Comparison of ENCODE assay signal across 18 cellular contexts in the genomic region with DNA sequence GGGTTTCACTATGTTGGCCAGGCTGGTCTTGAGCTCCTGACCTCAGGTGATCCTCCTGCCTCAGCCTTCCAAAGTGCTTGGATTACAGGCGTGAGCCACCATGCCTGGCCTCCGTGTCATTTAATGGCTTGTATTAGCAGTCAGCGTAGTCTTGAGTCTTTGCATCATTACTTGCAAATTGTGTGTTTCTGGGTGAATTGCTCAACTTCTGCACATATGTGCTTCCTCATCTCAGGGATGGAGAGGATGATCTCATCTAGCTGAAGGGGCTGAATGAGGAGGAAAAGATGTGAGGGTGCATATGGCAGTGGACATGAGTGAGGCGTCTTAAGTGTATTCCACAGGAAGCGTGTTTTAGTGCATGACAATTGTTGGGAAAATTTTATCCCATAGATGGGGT.
A peak's percentile ranks its signal among the peaks of the same experiment; 100 is the strongest.
DNase-seq lines count a peak whose midpoint lies in the region; ATAC-seq and TF ChIP-seq lines count a peak whose summit lies in the region.
"Had no signal": no experiment of that assay in that cellular context is flagged by ENCODE, and none has a peak within 500 bp of the region (broad histone marks: within the 10 kb centered on the region; RNA-seq: fewer than 3 reads in every experiment).

No MANE protein-coding gene starts in this region.

- no peak for ATAC-seq in HG02642 (IDR thresholded peaks at IDR 0.05; ENCODE audit: poor library complexity, unreplicated experiment)
- ATAC-seq: activated naive CD4-positive, alpha-beta T cell treated with anti-CD3 and anti-CD28 coated beads, Interleukin-2, amount 50 U/mL, for 72 hours had no signal

- peaks cover 0 to 33% (median 22%) of the 10 kb centered on the region in 4 donors for H3K4me1 ChIP-seq in sigmoid colon
- H3K4me1 ChIP-seq: SJCRH30 had no signal

- H3K36me3 ChIP-seq in sigmoid colon = peaks cover 0 to 5% (median 1%) of the 10 kb centered on the region in 4 donors
- H3K36me3 ChIP-seq: pancreas, SJCRH30 had no signal

- no peak for TF ChIP-seq POLR2A in sigmoid colon (IDR thresholded peaks at IDR 0.05)

- no peak for TF ChIP-seq EP300 in sigmoid colon (IDR thresholded peaks at IDR 0.05)

- TF ChIP-seq CTCF in epithelial cell of esophagus (IDR thresholded peaks at IDR 0.05; ENCODE audit: insufficient read depth, low read depth, low read length, missing control alignments) = no peak
- no peak for TF ChIP-seq CTCF in sigmoid colon (IDR thresholded peaks at IDR 0.05)
- TF ChIP-seq CTCF in GM10266 (IDR thresholded peaks at IDR 0.05; ENCODE audit: control insufficient read depth, insufficient read depth, low read depth, missing control alignments) = no peak

- no peaks in the 10 kb centered on the region for H3K9me3 ChIP-seq in sigmoid colon
- H3K9me3 ChIP-seq: pancreas, SJCRH30 had no signal

- intact Hi-C loops in sigmoid colon (cut with DNase I) = no loop called here

- peak overlapping the region in 3 of 4 donors; percentile 17 to 65 (median 62) for H3K27ac ChIP-seq in sigmoid colon
- H3K27ac ChIP-seq: heart right ventricle, pancreas, SJCRH30 had no signal

- DNase-seq in EL = peak; percentile 57
- peak; percentile 85 for DNase-seq in NOMO-1 treated with DMSO at 0.1 percent for 48 hours (lab: John Stamatoyannopoulos, UW; ENCODE audit: unreplicated experiment)
- peak; percentile 23 for DNase-seq in epithelial cell of esophagus (ENCODE audit: low read depth)
- DNase-seq in sigmoid colon = no peak
- DNase-seq in NCI-H128 (lab: John Stamatoyannopoulos, UW; ENCODE audit: unreplicated experiment) = no peak
- no peak for DNase-seq in GM10266 (ENCODE audit: extremely low spot score)
- no peak for DNase-seq in middle frontal gyrus (ENCODE audit: extremely low spot score, low spot score)
- DNase-seq: activated CD4-positive, alpha-beta T cell treated with anti-CD3 and anti-CD28 coated beads, Interleukin-2, amount 10 ng/mL, durations not matched to agents 24 days and 14 days; activated T-cell treated with anti-CD3 and anti-CD28 coated beads, Interleukin-2, amount 50 U/mL, for 24 hours; CD4-positive, alpha-beta T cell; heart right ventricle; NCI-H2081 treated with DMSO at 0.1 percent for 48 hours; pancreas; SJCRH30; spleen; T1000 had no signal

- H3K4me3 ChIP-seq in epithelial cell of esophagus (ENCODE audit: low read length) (no peak overlapping the region), sigmoid colon (no peak overlapping the region)
- H3K4me3 ChIP-seq: heart right ventricle, pancreas, SJCRH30, spleen had no signal

- 88 to 95% methylated on average over 5 of the region's 5 CpGs for WGBS in sigmoid colon, 2 donors

- no peaks in the 10 kb centered on the region for H3K27me3 ChIP-seq in sigmoid colon
- H3K27me3 ChIP-seq: heart right ventricle, pancreas, SJCRH30, spleen had no signal

Comparison
In these comparisons a context has a peak if more than half of its experiments do, and no peak if none do; other contexts are left out.
1. DNase-seq: peak in EL (single experiment), NOMO-1 treated with DMSO at 0.1 percent for 48 hours (single experiment) and epithelial cell of esophagus (single experiment); none in sigmoid colon (single experiment), NCI-H128 (single experiment), GM10266 (single experiment) and middle frontal gyrus (single experiment).